In genomic region chr13:114235697-114236096, GRCh38 we compare ENCODE assay signal across 1 cellular context.
TF ChIP-seq lines count a peak whose summit lies in the region.

No MANE protein-coding gene starts in this region.

TF ChIP-seq in endothelial cell of umbilical vein, 7 proteins besides CTCF, POLR2A, EP300 and RAD21 (continued from another document):
- no peak for TF ChIP-seq GATA2 (IDR thresholded peaks at IDR 0.05; ENCODE audit: insufficient read depth, insufficient read length, low read depth, low read length)
- no peak for TF ChIP-seq FOS (IDR thresholded peaks at IDR 0.05; ENCODE audit: borderline replicate concordance, insufficient read depth, low read length)
- TF ChIP-seq POLR2AphosphoS5 (IDR thresholded peaks at IDR 0.05; ENCODE audit: insufficient read depth, low read depth, low read length): no peak
- no peak for TF ChIP-seq EZH2 (IDR thresholded peaks at IDR 0.05; ENCODE audit: borderline replicate concordance, low read depth, low read length, severe bottlenecking)
- no peak for TF ChIP-seq MAX (IDR thresholded peaks at IDR 0.05; ENCODE audit: insufficient read depth, insufficient read length)
